ENCODE assay signal across 9 cellular contexts in the genomic region with DNA sequence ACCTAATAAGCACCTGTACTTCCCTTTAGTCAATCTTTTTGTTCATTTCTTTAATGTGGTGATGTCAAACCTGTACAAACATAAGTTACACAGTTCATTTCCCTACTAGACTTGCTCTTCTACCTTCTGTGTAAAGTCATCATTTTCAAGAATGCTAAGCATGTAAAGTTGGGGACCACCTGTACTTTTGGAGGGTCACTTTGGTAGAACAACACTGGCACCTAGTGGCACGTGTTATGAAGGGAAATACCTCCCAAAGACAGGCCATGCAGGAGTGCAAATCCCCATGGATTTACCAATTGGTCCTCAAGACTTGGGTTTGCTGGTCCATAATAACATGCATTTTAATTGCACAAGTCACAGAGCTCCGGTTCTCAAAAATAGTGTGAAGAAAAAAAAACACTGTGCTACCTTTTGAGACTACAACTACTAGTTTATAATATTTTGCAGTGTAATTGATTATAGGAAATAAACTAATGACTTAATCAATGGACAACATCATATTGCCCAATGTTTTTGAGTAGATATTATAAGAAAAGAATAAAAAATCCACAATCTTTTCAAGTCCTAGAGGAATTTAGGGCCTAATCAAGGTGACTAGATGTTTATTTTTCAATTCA.
DNase-seq lines count a peak whose midpoint lies in the region; ATAC-seq, FAIRE-seq and TF ChIP-seq lines count a peak whose summit lies in the region.
"Had no signal": no experiment of that assay in that cellular context is flagged by ENCODE, and none has a peak within 500 bp of the region (broad histone marks: within the 10 kb centered on the region; RNA-seq: fewer than 3 reads in every experiment).

No MANE protein-coding gene starts in this region.

- no peak overlapping the region for H3K4ac ChIP-seq in H9 (ENCODE audit: low read depth, low read length)

- peaks cover 11 to 16% of the 10 kb centered on the region in 2 experiments for H3K4me1 Mint-ChIP-seq in H9

- H2AFZ ChIP-seq in H9 (ENCODE audit: low read length): no peak overlapping the region

- no peaks in the 10 kb centered on the region for H3K27me3 Mint-ChIP-seq in H9 (ENCODE audit: low read depth)

- H3K9me3 ChIP-seq in H9 (ENCODE audit: control insufficient read depth, low read depth, low read length): no peaks in the 10 kb centered on the region
- no peaks in the 10 kb centered on the region for H3K9me3 ChIP-seq in RWPE2 (ENCODE audit: severe bottlenecking)

- H2BK20ac ChIP-seq in H9 (ENCODE audit: low read depth, low read length, poor library complexity, severe bottlenecking): no peak overlapping the region

- H3K18ac ChIP-seq in H9 (ENCODE audit: insufficient read length, low read depth, low read length): no peak overlapping the region

- no peak overlapping the region for H2BK15ac ChIP-seq in H9 (ENCODE audit: low read depth, low read length)

- H3T11ph ChIP-seq in H9 (ENCODE audit: low read length): no peak overlapping the region

- H3K4me1 ChIP-seq in H9 (ENCODE audit: insufficient read depth, low read length): no peaks in the 10 kb centered on the region
- H3K4me1 ChIP-seq in RWPE2 (ENCODE audit: insufficient read depth, poor library complexity, severe bottlenecking): no peaks in the 10 kb centered on the region

- H2BK5ac ChIP-seq in H9 (ENCODE audit: insufficient read length, low read length): no peak overlapping the region

- H3K23me2 ChIP-seq in H9 (ENCODE audit: insufficient read length, low read depth, low read length, poor library complexity, severe bottlenecking): no peaks in the 10 kb centered on the region

- no peak overlapping the region for H3K9ac ChIP-seq in H9 (ENCODE audit: extremely low read depth, insufficient read length, low read length)

- H3K23ac ChIP-seq in H9 (ENCODE audit: insufficient read length, low read depth, low read length): no peak overlapping the region

- H3K9me3 Mint-ChIP-seq in H9: peaks cover 0 to 3% of the 10 kb centered on the region in 2 experiments; a peak in 2 of 5 replicates

- H3K14ac ChIP-seq in H9 (ENCODE audit: insufficient read depth, low read length): no peak overlapping the region

- no peak overlapping the region for H2AK5ac ChIP-seq in H9 (ENCODE audit: insufficient read length, low read length)

- DNase-seq in D721Med (ENCODE audit: insufficient read length, low spot score) (no peak), H9 (peak; percentile 57), RWPE2 (ENCODE audit: low spot score) (no peak), fibroblast of gingiva (ENCODE audit: low read depth) (peak; percentile 29), omental fat pad (ENCODE audit: low spot score) (no peak), NCI-H187 treated with DMSO at 0.1 percent for 48 hours (lab: John Stamatoyannopoulos, UW) (no peak), DMS79 (lab: John Stamatoyannopoulos, UW) (no peak)

- H3K79me2 ChIP-seq in H9 (ENCODE audit: insufficient read depth, low read length): no peaks in the 10 kb centered on the region

- H4K8ac ChIP-seq in H9 (replicated peaks; ENCODE audit: insufficient read length, low read depth, low read length): no peak overlapping the region

- FAIRE-seq in D721Med (lab: Jason Lieb, UNC): no peak

- no CpG with 5 or more reads among the region's 2 CpGs for WGBS in H9 (ENCODE audit: extremely low coverage, insufficient read length, low lambda C conversion rate)

- ATAC-seq in RWPE2 (ENCODE audit: low read depth): peak; percentile 60
- ATAC-seq in omental fat pad (ENCODE audit: low FRiP score): peak; percentile 57
- ATAC-seq in GM21737 (IDR thresholded peaks at IDR 0.05; ENCODE audit: unreplicated experiment): no peak

- H2BK12ac ChIP-seq in H9 (ENCODE audit: insufficient read length, low read depth, low read length): no peak overlapping the region

- no peak overlapping the region for H3K4me3 ChIP-seq in RWPE2 (ENCODE audit: severe bottlenecking)
- H3K4me3 ChIP-seq: SK-N-MC had no signal

- H3K27ac ChIP-seq in H9 (ENCODE audit: insufficient read length, low read depth, low read length) (no peak overlapping the region), RWPE2 (ENCODE audit: poor library complexity, severe bottlenecking) (no peak overlapping the region)
- H3K27ac ChIP-seq: SK-N-MC had no signal

- no peak overlapping the region for H4K5ac ChIP-seq in H9 (ENCODE audit: insufficient read length, low read depth, low read length)

- H3K56ac ChIP-seq in H9 (ENCODE audit: insufficient read length, low read depth, low read length): no peak overlapping the region

- no peak overlapping the region for H3K4me2 ChIP-seq in H9 (ENCODE audit: insufficient read depth, insufficient read length, low read length)

- H3K27ac Mint-ChIP-seq in H9: no peak overlapping the region

- no peaks in the 10 kb centered on the region for H3K36me3 ChIP-seq in RWPE2 (ENCODE audit: low read depth)

- no peaks in the 10 kb centered on the region for H3K27me3 ChIP-seq in H9 (ENCODE audit: insufficient read depth, low read length)
- no peaks in the 10 kb centered on the region for H3K27me3 ChIP-seq in RWPE2 (ENCODE audit: insufficient read depth, poor library complexity, severe bottlenecking)

- H4K20me1 ChIP-seq in H9 (ENCODE audit: control insufficient read depth, insufficient read depth, insufficient read length): no peaks in the 10 kb centered on the region

- no peaks in the 10 kb centered on the region for H3K79me1 ChIP-seq in H9 (ENCODE audit: insufficient read depth, low read depth, low read length, poor library complexity, severe bottlenecking)

- H3K36me3 Mint-ChIP-seq in H9 (ENCODE audit: insufficient read depth in 1 of 3, low read depth in 3 of 3): peaks cover 0 to 2% (median 0%) of the 10 kb centered on the region in 3 experiments; a peak in 1 of 7 replicates

- TF ChIP-seq CTCF in D721Med (IDR thresholded peaks at IDR 0.05; ENCODE audit: insufficient read depth, missing control alignments) (peak; percentile 58), H9 (conservative IDR thresholded peaks at IDR 0.05) (peak; percentile 88), RWPE2 (IDR thresholded peaks at IDR 0.05; ENCODE audit: poor library complexity, severe bottlenecking) (peak; percentile 81), omental fat pad (IDR thresholded peaks at IDR 0.05) (no peak)

- H4K91ac ChIP-seq in H9 (ENCODE audit: insufficient read length, low read depth, low read length): no peak overlapping the region

- no peak overlapping the region for H3K4me3 Mint-ChIP-seq in H9

- H2BK120ac ChIP-seq in H9 (ENCODE audit: low read depth, low read length, poor library complexity, severe bottlenecking): no peak overlapping the region

Comparison
In these comparisons a context has a peak if more than half of its experiments do, and no peak if none do; other contexts are left out.
1. DNase-seq: peak in H9 (single experiment) and fibroblast of gingiva (single experiment); none in D721Med (single experiment), RWPE2 (single experiment), omental fat pad (single experiment), NCI-H187 treated with DMSO at 0.1 percent for 48 hours (single experiment) and DMS79 (single experiment).
2. CTCF ChIP-seq: peak in D721Med (single experiment), H9 (single experiment) and RWPE2 (single experiment); none in omental fat pad (0 of 3).